ENCODE assay signal across 8 cellular contexts in the genomic region with DNA sequence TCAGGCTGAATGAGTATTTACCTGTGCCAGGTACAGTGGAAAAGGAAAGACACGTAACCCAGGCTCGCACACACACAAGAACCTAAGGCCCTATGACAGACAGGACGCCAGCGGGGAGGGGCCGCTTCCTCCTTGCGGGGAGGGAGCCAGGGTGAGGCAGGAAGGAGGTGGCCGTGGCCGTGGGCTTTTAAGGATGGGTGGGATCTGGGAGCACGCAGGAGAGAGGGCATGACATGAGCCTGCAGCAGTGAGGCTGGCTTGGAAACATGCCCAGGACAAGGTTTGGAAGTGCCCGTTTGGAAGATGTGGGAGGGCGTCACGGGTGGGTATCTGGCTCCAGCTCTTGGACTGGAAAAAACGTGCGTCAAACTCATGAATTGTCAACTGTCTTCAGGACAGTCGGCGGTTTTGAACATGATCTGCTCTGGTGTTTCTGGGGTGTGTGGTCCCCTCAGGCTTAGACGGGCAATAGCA. TPM values are rescaled to one million over a fixed set of nuclear protein-coding genes. Genes with fewer than 3 reads are reported as not detected.
DNase-seq lines count a peak whose midpoint lies in the region; ATAC-seq and TF ChIP-seq lines count a peak whose summit lies in the region.

No MANE protein-coding gene starts in this region.

- H3K27ac ChIP-seq in RWPE2 (ENCODE audit: poor library complexity, severe bottlenecking) (peak overlapping the region; percentile 90), thyroid gland (peak overlapping the region; percentile 47 to 80 (median 67))

- intact Hi-C loops in thyroid gland (cut with DNase I), result no loop called here

- H3K36me3 ChIP-seq in RWPE2 (ENCODE audit: low read depth) (peaks cover 3% of the 10 kb centered on the region), thyroid gland (peaks cover 0 to 5% of the 10 kb centered on the region in 2 donors)

- no peak overlapping the region for H3K4me3 ChIP-seq in RWPE2 (ENCODE audit: severe bottlenecking)
- H3K4me3 ChIP-seq in thyroid gland (replicated peaks in 1 of 3), result no peak overlapping the region

- no peak for TF ChIP-seq POLR2A in thyroid gland (IDR thresholded peaks at IDR 0.05)

- 40 to 50% methylated on average over 17 of the region's 17 CpGs for WGBS in thyroid gland, 2 donors

- DNase-seq in RWPE2 (ENCODE audit: low spot score) (peak; percentile 60), lung microvascular endothelial cell (ENCODE audit: low read depth in 2 of 2) (peak; percentile 38 to 41), thyroid gland (peak; percentile 51 to 61), NCI-H2081 (lab: John Stamatoyannopoulos, UW) (no peak), SKM-1 treated with dmso at 0.1 percent for 144 hours (lab: John Stamatoyannopoulos, UW; ENCODE audit: unreplicated experiment) (no peak), SW480 (ENCODE audit: low spot score) (no peak), DMS153 treated with DMSO at 0.1 percent for 48 hours (lab: John Stamatoyannopoulos, UW; ENCODE audit: unreplicated experiment) (no peak)

- peak overlapping the region; percentile 91 for H3K27ac Mint-ChIP-seq in activated naive CD8-positive, alpha-beta T cell

- H3K27me3 ChIP-seq in RWPE2 (ENCODE audit: insufficient read depth, poor library complexity, severe bottlenecking) (no peaks in the 10 kb centered on the region), thyroid gland (no peaks in the 10 kb centered on the region)

- peaks cover 55% of the 10 kb centered on the region for H3K4me1 Mint-ChIP-seq in activated naive CD8-positive, alpha-beta T cell (ENCODE audit: low read depth)

- no peaks in the 10 kb centered on the region for H3K27me3 Mint-ChIP-seq in activated naive CD8-positive, alpha-beta T cell

- peaks cover 49% of the 10 kb centered on the region for H3K4me1 ChIP-seq in RWPE2 (ENCODE audit: insufficient read depth, poor library complexity, severe bottlenecking)
- peaks cover 28 to 52% of the 10 kb centered on the region in 2 donors for H3K4me1 ChIP-seq in thyroid gland

- H3K36me3 Mint-ChIP-seq in activated naive CD8-positive, alpha-beta T cell, result no peaks in the 10 kb centered on the region

- H3K9me3 ChIP-seq in RWPE2 (ENCODE audit: severe bottlenecking) (no peaks in the 10 kb centered on the region), thyroid gland (no peaks in the 10 kb centered on the region)

- peak; percentile 17; the same call in 1 of the 3 replicates for ATAC-seq in RWPE2 (ENCODE audit: low read depth)

- no peak for TF ChIP-seq CTCF in RWPE2 (IDR thresholded peaks at IDR 0.05; ENCODE audit: poor library complexity, severe bottlenecking)
- TF ChIP-seq CTCF in thyroid gland (IDR thresholded peaks at IDR 0.05), result no peak

- H3K9me3 Mint-ChIP-seq in activated naive CD8-positive, alpha-beta T cell (ENCODE audit: low read depth), result no peaks in the 10 kb centered on the region

- H3K4me3 Mint-ChIP-seq in activated naive CD8-positive, alpha-beta T cell, result peak overlapping the region; percentile 80

RNA-seq across cellular contexts. Expression of a gene that starts 20.1 kb away (rescaled TPM):
- total RNA-seq in lung microvascular endothelial cell, result 41.9 and 44.9 TPM in 2 replicates
- total RNA-seq in thyroid gland, result 10 to 100 TPM; 33.1 to 42.4 (median 36.7) TPM

RNA-seq across cellular contexts. Expression of a gene that starts 22.1 kb away (rescaled TPM):
- 3.6 and 7.8 TPM in 2 replicates for total RNA-seq in lung microvascular endothelial cell
- total RNA-seq in thyroid gland, result 1 to 10 TPM; 4.1 to 5.1 (median 4.4) TPM

RNA-seq across cellular contexts. Expression of a gene that starts 36.9 kb away (rescaled TPM):
- total RNA-seq in lung microvascular endothelial cell (5.2 and 7.7 TPM in 2 replicates), thyroid gland (10 to 100 TPM in 2 of 4 donors, 1 to 10 TPM in 2; 5.6 to 10.5 (median 9.3) TPM)

RNA-seq across cellular contexts. Expression of a gene that starts 41.7 kb away (rescaled TPM):
- total RNA-seq in lung microvascular endothelial cell (28.8 and 36.1 TPM in 2 replicates), thyroid gland (10 to 100 TPM; 12.1 to 50.6 (median 29.7) TPM)

Comparison
In these comparisons a context has a peak if more than half of its experiments do, and no peak if none do; other contexts are left out.
1. DNase-seq: peak in RWPE2 (single experiment), lung microvascular endothelial cell (2 of 2) and thyroid gland (2 of 2); none in NCI-H2081 (0 of 2), SKM-1 treated with dmso at 0.1 percent for 144 hours (single experiment), SW480 (single experiment) and DMS153 treated with DMSO at 0.1 percent for 48 hours (single experiment).